8 cellular contexts compared by ENCODE assay signal in the genomic region with DNA sequence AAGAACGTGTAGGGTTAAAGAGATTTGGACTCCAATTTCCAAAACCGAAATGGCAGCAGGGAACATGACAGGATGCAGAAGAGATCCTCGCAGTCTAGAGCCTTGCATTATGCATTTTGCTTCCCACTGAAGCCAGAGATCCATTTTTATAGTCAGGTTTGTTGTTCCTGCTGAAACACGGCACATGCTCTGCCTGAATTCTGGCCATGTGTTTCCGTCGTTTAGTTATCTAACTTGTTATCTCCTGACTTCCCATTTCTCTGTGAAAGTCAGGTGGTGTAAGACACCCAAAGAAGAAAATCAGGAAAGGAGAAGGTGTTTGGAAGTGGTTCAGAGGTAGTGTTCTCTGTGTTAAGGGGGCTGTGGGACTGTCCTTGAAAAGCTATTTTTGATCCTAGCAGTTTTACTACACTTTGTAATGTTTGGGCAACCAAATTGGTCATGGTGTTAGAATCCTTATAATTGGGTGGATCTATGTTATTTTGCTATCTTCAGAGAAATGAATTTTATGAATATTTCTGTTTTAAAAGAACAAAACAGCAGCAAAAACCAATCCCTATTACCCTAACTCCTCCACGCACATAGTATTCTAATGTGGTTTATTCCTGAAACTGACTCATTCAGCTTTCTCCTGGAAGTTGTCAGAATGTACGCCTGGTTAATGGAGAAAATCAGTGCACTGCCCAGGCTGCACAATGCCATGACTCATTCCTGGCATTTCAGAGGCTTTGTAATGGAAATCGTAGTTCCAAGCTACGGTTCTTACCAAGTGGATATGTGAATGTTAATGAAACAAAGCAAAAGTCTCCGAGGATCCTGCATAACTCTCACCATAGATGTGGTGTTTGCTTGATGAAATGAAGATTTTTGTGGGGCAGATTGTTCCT.
DNase-seq lines count a peak whose midpoint lies in the region; ATAC-seq and TF ChIP-seq lines count a peak whose summit lies in the region.

No MANE protein-coding gene starts in this region.

- H3K27me3 Mint-ChIP-seq in Caco-2 (ENCODE audit: insufficient read depth, unreplicated experiment) = no peaks in the 10 kb centered on the region
- H3K27me3 Mint-ChIP-seq in progenitor cell of endocrine pancreas = no peaks in the 10 kb centered on the region

- H3K9me3 ChIP-seq in Caco-2 = no peaks in the 10 kb centered on the region

- peak overlapping the region; percentile 85 for H3K27ac ChIP-seq in foreskin keratinocyte

- H3K36me3 Mint-ChIP-seq in Caco-2 (ENCODE audit: insufficient read depth, unreplicated experiment) (peaks cover 33% of the 10 kb centered on the region), progenitor cell of endocrine pancreas (ENCODE audit: insufficient read depth) (no peaks in the 10 kb centered on the region)

- no peaks in the 10 kb centered on the region for H3K36me3 ChIP-seq in Caco-2 (ENCODE audit: control insufficient read depth, insufficient read depth, low read length)

- POLR2A ChIA-PET in Caco-2 (lab: Charles Lee) = no interaction called here

- H3K27me3 ChIP-seq in Caco-2 (replicated peaks; ENCODE audit: control insufficient read depth, insufficient read depth, low read length) (no peaks in the 10 kb centered on the region), foreskin keratinocyte (no peaks in the 10 kb centered on the region)

- no peak for TF ChIP-seq CTCF in Caco-2 (IDR thresholded peaks at IDR 0.05; ENCODE audit: insufficient read depth in 1 of 2, low read depth in 1 of 2, low read length in 1 of 2, severe bottlenecking in 1 of 2, unreplicated experiment in 1 of 2)
- TF ChIP-seq CTCF in foreskin keratinocyte (conservative IDR thresholded peaks at IDR 0.05) = no peak
- no peak for TF ChIP-seq CTCF in progenitor cell of endocrine pancreas (IDR thresholded peaks at IDR 0.05; ENCODE audit: unreplicated experiment)

- intact Hi-C loops in Caco-2 (cut with micrococcal nuclease; ENCODE audit: unreplicated experiment) = no loop called here

- CTCF ChIA-PET in Caco-2 (lab: Charles Lee) = no interaction called here

- DNase-seq in Caco-2 = no peak
- peak; percentile 70 to 91 for DNase-seq in SW 1271 (lab: John Stamatoyannopoulos, UW)
- DNase-seq in foreskin keratinocyte = peak; percentile 84 to 94
- peak; percentile 33 for DNase-seq in occipital lobe (lab: John Stamatoyannopoulos, UW)
- no peak for DNase-seq in OCI-M2 (lab: John Stamatoyannopoulos, UW; ENCODE audit: unreplicated experiment)
- DNase-seq in progenitor cell of endocrine pancreas (ENCODE audit: low spot score, unreplicated experiment) = no peak
- no peak for DNase-seq in NAMALWA (ENCODE audit: low spot score)

- peak; percentile 92 for ATAC-seq in foreskin keratinocyte
- no peak for ATAC-seq in activated CD4-positive, CD25-positive, alpha-beta regulatory T cell treated with anti-CD3 and anti-CD28 coated beads, Interleukin-2, amount 50 U/mL, for 24 hours

- H3K4me1 Mint-ChIP-seq in Caco-2 (ENCODE audit: low read depth, unreplicated experiment) = peaks cover 15% of the 10 kb centered on the region
- no peaks in the 10 kb centered on the region for H3K4me1 Mint-ChIP-seq in progenitor cell of endocrine pancreas (ENCODE audit: low read depth)

- H3K4me1 ChIP-seq in Caco-2 (no peaks in the 10 kb centered on the region; the same call in 1 of the 2 replicates), foreskin keratinocyte (peaks cover 24% of the 10 kb centered on the region)

- BruUV-seq in Caco-2 (replicated peaks; lab: Mats Ljungman, UMichigan) = no TSS peak

- H3K4me3 Mint-ChIP-seq in Caco-2 (ENCODE audit: unreplicated experiment) = no peak overlapping the region
- H3K4me3 Mint-ChIP-seq in progenitor cell of endocrine pancreas (ENCODE audit: low read depth) = no peak overlapping the region

- no peak overlapping the region for H3K4me3 ChIP-seq in Caco-2 (ENCODE audit: low read depth, low read length)

- H3K9me3 Mint-ChIP-seq in Caco-2 (ENCODE audit: unreplicated experiment) = no peaks in the 10 kb centered on the region
- no peaks in the 10 kb centered on the region for H3K9me3 Mint-ChIP-seq in progenitor cell of endocrine pancreas (ENCODE audit: low read depth)

- H3K27ac Mint-ChIP-seq in Caco-2 (ENCODE audit: unreplicated experiment) (peak overlapping the region; percentile 59), progenitor cell of endocrine pancreas (no peak overlapping the region)

Comparison
In these comparisons a context has a peak if more than half of its experiments do, and no peak if none do; other contexts are left out.
1. DNase-seq: peak in SW 1271 (2 of 2), foreskin keratinocyte (2 of 2) and occipital lobe (single experiment); none in Caco-2 (0 of 2), OCI-M2 (single experiment), progenitor cell of endocrine pancreas (single experiment) and NAMALWA (single experiment).